Comparison of ENCODE assay signal across 37 cellular contexts in genomic region chr3:94627689-94628088, GRCh38.
"Had no signal": no experiment of that assay in that cellular context is flagged by ENCODE, and none has a peak within 500 bp of the region (broad histone marks: within the 10 kb centered on the region; RNA-seq: fewer than 3 reads in every experiment).

No MANE protein-coding gene starts in this region.

- DNase-seq: activated effector memory CD4-positive, alpha-beta T cell treated with anti-CD3 and anti-CD28 coated beads, Interleukin-2, amount 50 U/mL, for 16 hours; activated effector memory CD4-positive, alpha-beta T cell treated with Interleukin-2 at 50 U/mL for 16 hours; activated gamma-delta T cell; activated gamma-delta T cell treated with Interleukin-2 at 50 U/mL for 16 hours; activated naive CD4-positive, alpha-beta T cell; activated naive CD4-positive, alpha-beta T cell treated with anti-CD3 and anti-CD28 coated beads for 36 hours; activated naive CD4-positive, alpha-beta T cell treated with anti-CD3 and anti-CD28 coated beads, Interleukin-2, amount 10 ng/mL, durations not matched to agents 7 days and 5 days; activated naive CD4-positive, alpha-beta T cell treated with anti-CD3 and anti-CD28 coated beads, Interleukin-2, amount 50 U/mL, for 16 hours; activated naive CD4-positive, alpha-beta T cell treated with Interleukin-2 at 50 U/mL for 16 hours; activated naive CD8-positive, alpha-beta T cell treated with anti-CD3 and anti-CD28 coated beads for 36 hours; activated naive CD8-positive, alpha-beta T cell treated with anti-CD3 and anti-CD28 coated beads, Interleukin-2, amount 10 ng/mL, durations not matched to agents 7 days and 5 days; activated naive CD8-positive, alpha-beta T cell treated with anti-CD3 and anti-CD28 coated beads, Interleukin-2, amount 50 U/mL, for 24 hours; activated T-cell treated with anti-CD3 and anti-CD28 coated beads, Interleukin-2, amount 50 U/mL, for 24 hours; activated T-cell treated with anti-CD3 and anti-CD28 coated beads, Interleukin-2, amount 50 U/mL, for 4 hours; activated T-cell treated with anti-CD3 and anti-CD28 coated beads, Interleukin-2, amount 50 U/mL, for 48 hours; activated T-cell treated with anti-CD3 and anti-CD28 coated beads, Interleukin-2, amount 50 U/mL, for 72 hours; adrenal gland; amniotic stem cell; amygdala; anterior cingulate cortex; aorta; body of pancreas; brain microvascular endothelial cell; caudate nucleus; central memory CD4-positive, alpha-beta T cell; cerebellar nuclear complex had no signal

- H3K27me3 Mint-ChIP-seq: activated naive CD4-positive, alpha-beta T cell treated with anti-CD3 and anti-CD28 coated beads, Interleukin-2, amount 10 ng/mL, durations not matched to agents 7 days and 5 days; activated naive CD4-positive, alpha-beta T cell treated with anti-CD3 and anti-CD28 coated beads, Interleukin-2, amount 50 U/mL, for 24 hours; activated naive CD8-positive, alpha-beta T cell; activated naive CD8-positive, alpha-beta T cell treated with anti-CD3 and anti-CD28 coated beads for 36 hours; activated naive CD8-positive, alpha-beta T cell treated with anti-CD3 and anti-CD28 coated beads, Interleukin-2, amount 10 ng/mL, durations not matched to agents 7 days and 5 days; activated naive CD8-positive, alpha-beta T cell treated with anti-CD3 and anti-CD28 coated beads, Interleukin-2, amount 50 U/mL, for 24 hours; activated T-cell treated with anti-CD3 and anti-CD28 coated beads, Interleukin-2, amount 50 U/mL, for 24 hours; activated T-helper 17 cell treated with anti-CD3 and anti-CD28 coated beads, Interleukin-2, amount 50 U/mL, for 72 hours; central memory CD8-positive, alpha-beta T cell had no signal

- H3K4me3 Mint-ChIP-seq: activated naive CD4-positive, alpha-beta T cell treated with anti-CD3 and anti-CD28 coated beads for 36 hours; activated naive CD4-positive, alpha-beta T cell treated with anti-CD3 and anti-CD28 coated beads, Interleukin-2, amount 10 ng/mL, durations not matched to agents 7 days and 5 days; activated naive CD4-positive, alpha-beta T cell treated with anti-CD3 and anti-CD28 coated beads, Interleukin-2, amount 50 U/mL, for 24 hours; activated naive CD8-positive, alpha-beta T cell; activated naive CD8-positive, alpha-beta T cell treated with anti-CD3 and anti-CD28 coated beads for 36 hours; activated naive CD8-positive, alpha-beta T cell treated with anti-CD3 and anti-CD28 coated beads, Interleukin-2, amount 10 ng/mL, durations not matched to agents 7 days and 5 days; activated naive CD8-positive, alpha-beta T cell treated with anti-CD3 and anti-CD28 coated beads, Interleukin-2, amount 50 U/mL, for 24 hours; activated T-cell treated with anti-CD3 and anti-CD28 coated beads, Interleukin-2, amount 50 U/mL, for 24 hours; activated T-cell treated with anti-CD3 and anti-CD28 coated beads, Interleukin-2, amount 50 U/mL, for 4 hours; activated T-cell treated with anti-CD3 and anti-CD28 coated beads, Interleukin-2, amount 50 U/mL, for 72 hours; activated T-helper 1 cell treated with anti-CD3 and anti-CD28 coated beads, Interleukin-12 subunit alpha, Interleukin-12 subunit beta, Interleukin-2, Interleukin-4 antibody, amounts not matched to agents 30 ng/mL and 10 ng/mL and 1 ng/mL, durations not matched to agents 14 hours and 24 hours and 36 hours; activated T-helper 17 cell treated with anti-CD3 and anti-CD28 coated beads, Interleukin-2, amount 50 U/mL, for 72 hours; brain; central memory CD8-positive, alpha-beta T cell had no signal

- H3K9me3 ChIP-seq: adrenal gland, ascending aorta, body of pancreas, breast epithelium had no signal

- ATAC-seq: activated naive CD4-positive, alpha-beta T cell treated with anti-CD3 and anti-CD28 coated beads, Interleukin-2, amount 50 U/mL, for 72 hours; activated naive CD8-positive, alpha-beta T cell treated with anti-CD3 and anti-CD28 coated beads, Interleukin-2, amount 50 U/mL, for 24 hours; activated T-cell treated with anti-CD3 and anti-CD28 coated beads, Interleukin-2, amount 50 U/mL, for 4 hours; activated T-cell treated with anti-CD3 and anti-CD28 coated beads, Interleukin-2, amount 50 U/mL, for 72 hours; activated T-helper 17 cell treated with anti-CD3 and anti-CD28 coated beads, Interleukin-2, amount 50 U/mL, for 72 hours; body of pancreas had no signal

- H3K4me1 Mint-ChIP-seq: activated naive CD4-positive, alpha-beta T cell treated with anti-CD3 and anti-CD28 coated beads, Interleukin-2, amount 10 ng/mL, durations not matched to agents 7 days and 5 days; activated naive CD4-positive, alpha-beta T cell treated with anti-CD3 and anti-CD28 coated beads, Interleukin-2, amount 50 U/mL, for 24 hours; activated naive CD8-positive, alpha-beta T cell treated with anti-CD3 and anti-CD28 coated beads for 36 hours; activated naive CD8-positive, alpha-beta T cell treated with anti-CD3 and anti-CD28 coated beads, Interleukin-2, amount 10 ng/mL, durations not matched to agents 7 days and 5 days; activated naive CD8-positive, alpha-beta T cell treated with anti-CD3 and anti-CD28 coated beads, Interleukin-2, amount 50 U/mL, for 24 hours; activated T-helper 17 cell treated with anti-CD3 and anti-CD28 coated beads, Interleukin-2, amount 50 U/mL, for 72 hours; brain; central memory CD8-positive, alpha-beta T cell had no signal

- H3K27me3 ChIP-seq: adrenal gland, ascending aorta, body of pancreas, brain microvascular endothelial cell, breast epithelium, cardiac muscle cell had no signal

- H3K27ac ChIP-seq: adrenal gland, ascending aorta, body of pancreas, brain microvascular endothelial cell, breast epithelium, cardiac muscle cell had no signal

- H3K9me3 Mint-ChIP-seq: activated naive CD4-positive, alpha-beta T cell treated with anti-CD3 and anti-CD28 coated beads, Interleukin-2, amount 10 ng/mL, durations not matched to agents 7 days and 5 days; activated naive CD4-positive, alpha-beta T cell treated with anti-CD3 and anti-CD28 coated beads, Interleukin-2, amount 50 U/mL, for 24 hours had no signal

- H3K27ac Mint-ChIP-seq: activated naive CD4-positive, alpha-beta T cell treated with anti-CD3 and anti-CD28 coated beads for 36 hours; activated naive CD4-positive, alpha-beta T cell treated with anti-CD3 and anti-CD28 coated beads, Interleukin-2, amount 10 ng/mL, durations not matched to agents 7 days and 5 days; activated naive CD4-positive, alpha-beta T cell treated with anti-CD3 and anti-CD28 coated beads, Interleukin-2, amount 50 U/mL, for 24 hours; activated naive CD4-positive, alpha-beta T cell treated with anti-CD3 and anti-CD28 coated beads, Interleukin-2, amount 50 U/mL, for 72 hours; activated naive CD8-positive, alpha-beta T cell; activated naive CD8-positive, alpha-beta T cell treated with anti-CD3 and anti-CD28 coated beads for 36 hours; activated naive CD8-positive, alpha-beta T cell treated with anti-CD3 and anti-CD28 coated beads, Interleukin-2, amount 10 ng/mL, durations not matched to agents 7 days and 5 days; activated naive CD8-positive, alpha-beta T cell treated with anti-CD3 and anti-CD28 coated beads, Interleukin-2, amount 50 U/mL, for 24 hours; activated T-cell treated with anti-CD3 and anti-CD28 coated beads, Interleukin-2, amount 50 U/mL, for 24 hours; activated T-cell treated with anti-CD3 and anti-CD28 coated beads, Interleukin-2, amount 50 U/mL, for 72 hours; activated T-helper 1 cell treated with anti-CD3 and anti-CD28 coated beads, Interleukin-12 subunit alpha, Interleukin-12 subunit beta, Interleukin-2, Interleukin-4 antibody, amounts not matched to agents 30 ng/mL and 10 ng/mL and 1 ng/mL, durations not matched to agents 14 hours and 24 hours and 36 hours; activated T-helper 17 cell treated with anti-CD3 and anti-CD28 coated beads, Interleukin-2, amount 50 U/mL, for 72 hours; activated T-helper 2 cell treated with anti-CD3 and anti-CD28 coated beads, Interferon-gamma antibody, Interleukin-2, Interleukin-4, amounts not matched to agents 10 μg/mL and 5 μg/mL and 100 μg/mL, durations not matched to agents 14 hours and 24 hours and 36 hours; brain had no signal

- H3K4me3 ChIP-seq: adrenal gland, ascending aorta, body of pancreas, breast epithelium, cardiac muscle cell had no signal

- H3K4me1 ChIP-seq: adrenal gland, ascending aorta, body of pancreas, breast epithelium had no signal

- H3K36me3 Mint-ChIP-seq: activated naive CD4-positive, alpha-beta T cell treated with anti-CD3 and anti-CD28 coated beads, Interleukin-2, amount 10 ng/mL, durations not matched to agents 7 days and 5 days; activated naive CD4-positive, alpha-beta T cell treated with anti-CD3 and anti-CD28 coated beads, Interleukin-2, amount 50 U/mL, for 24 hours; activated naive CD4-positive, alpha-beta T cell treated with anti-CD3 and anti-CD28 coated beads, Interleukin-2, amount 50 U/mL, for 72 hours; activated naive CD8-positive, alpha-beta T cell; activated naive CD8-positive, alpha-beta T cell treated with anti-CD3 and anti-CD28 coated beads for 36 hours; activated naive CD8-positive, alpha-beta T cell treated with anti-CD3 and anti-CD28 coated beads, Interleukin-2, amount 10 ng/mL, durations not matched to agents 7 days and 5 days; brain had no signal
